In the genomic region with DNA sequence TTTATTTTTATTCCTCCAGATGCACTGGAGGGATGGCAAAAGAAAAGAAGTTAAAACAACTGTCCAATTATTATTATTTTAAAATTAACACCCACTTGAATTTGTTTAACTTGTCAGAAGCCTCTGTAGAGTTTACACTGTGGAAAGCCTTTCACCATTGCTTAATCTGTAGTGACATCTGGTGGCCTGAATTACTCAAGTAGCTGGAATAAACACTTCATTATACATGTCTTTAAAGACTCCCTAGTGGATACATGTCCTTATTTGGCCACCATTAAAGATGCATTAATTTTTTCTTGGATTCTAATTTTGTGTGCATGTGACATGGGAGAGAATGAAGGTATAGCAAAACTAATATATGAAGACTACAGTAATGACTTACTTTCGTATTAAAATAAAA, we compare ENCODE assay signal across 8 cellular contexts.
DNase-seq lines count a peak whose midpoint lies in the region; ATAC-seq and TF ChIP-seq lines count a peak whose summit lies in the region.
"Had no signal": no experiment of that assay in that cellular context is flagged by ENCODE, and none has a peak within 500 bp of the region (broad histone marks: within the 10 kb centered on the region; RNA-seq: fewer than 3 reads in every experiment).

No MANE protein-coding gene starts in this region.

- H3K27ac ChIP-seq in RWPE1 (no peak overlapping the region), left ventricle myocardium inferior (replicated peaks) (no peak overlapping the region), tibial nerve (no peak overlapping the region)

- intact Hi-C loops in left ventricle myocardium inferior (cut with micrococcal nuclease) = no loop called here

- H3K4me3 ChIP-seq in left ventricle myocardium inferior (no peak overlapping the region), tibial nerve (no peak overlapping the region)

- H3K9me3 ChIP-seq in left ventricle myocardium inferior (replicated peaks) = no peaks in the 10 kb centered on the region
- no peaks in the 10 kb centered on the region for H3K9me3 ChIP-seq in tibial nerve

- TF ChIP-seq CTCF in RWPE1 (conservative IDR thresholded peaks at IDR 0.05; ENCODE audit: low read depth) = peak; percentile 51
- TF ChIP-seq CTCF in left ventricle myocardium inferior (IDR thresholded peaks at IDR 0.05; ENCODE audit: borderline replicate concordance) = peak; percentile 55
- TF ChIP-seq CTCF in tibial nerve (IDR thresholded peaks at IDR 0.05) = peak; percentile 22 to 54 (median 24)

- H3K4me1 ChIP-seq in left ventricle myocardium inferior (no peaks in the 10 kb centered on the region), tibial nerve (no peaks in the 10 kb centered on the region)

- DNase-seq in KBM-7 (peak; percentile 49), RWPE1 (ENCODE audit: low spot score) (no peak), left ventricle myocardium inferior (no peak), tibial nerve (ENCODE audit: low spot score in 2 of 2) (peak in 1 of 2 donors; percentile 45)
- DNase-seq in activated CD4-positive, CD25-positive, alpha-beta regulatory T cell (lab: John Stamatoyannopoulos, UW) = no peak
- DNase-seq: activated B cell treated with CpG ODN at 0.5 μM for 24 hours had no signal

- ATAC-seq in GM18517 (IDR thresholded peaks at IDR 0.05; ENCODE audit: unreplicated experiment) = peak; percentile 66
- ATAC-seq in GM19397 (IDR thresholded peaks at IDR 0.05; ENCODE audit: unreplicated experiment) = no peak

- CTCF ChIA-PET in RWPE1 (lab: Yijun Ruan, JAX) = interaction anchor here (0.5 to 0.8 kb wide), 3 partner anchors 12 to 1743 kb away, joined by 4 to 6 read pairs (median 5); no protein-coding TSS in a partner anchor

- in situ Hi-C loops in KBM-7 (cut with MboI; ENCODE audit: low pct_unique_long_range_greater_than_20kb, low sequenced_read_pairs) = no loop called here

- no peak for TF ChIP-seq EP300 in tibial nerve (IDR thresholded peaks at IDR 0.05)

- POLR2A ChIA-PET in RWPE1 (lab: Yijun Ruan, JAX; ENCODE audit: low non-redundant PET) = no interaction called here

- H3K36me3 ChIP-seq in left ventricle myocardium inferior = no peaks in the 10 kb centered on the region
- no peaks in the 10 kb centered on the region for H3K36me3 ChIP-seq in tibial nerve

- H3K27me3 ChIP-seq in left ventricle myocardium inferior (ENCODE audit: low read depth) = no peaks in the 10 kb centered on the region
- H3K27me3 ChIP-seq in tibial nerve = no peaks in the 10 kb centered on the region

- no peak for TF ChIP-seq POLR2A in tibial nerve (IDR thresholded peaks at IDR 0.05)

- 67 to 73% methylated on average over 1 of the region's 1 CpG for WGBS in tibial nerve, 2 donors
